18 cellular contexts compared by ENCODE assay signal in the genomic region with DNA sequence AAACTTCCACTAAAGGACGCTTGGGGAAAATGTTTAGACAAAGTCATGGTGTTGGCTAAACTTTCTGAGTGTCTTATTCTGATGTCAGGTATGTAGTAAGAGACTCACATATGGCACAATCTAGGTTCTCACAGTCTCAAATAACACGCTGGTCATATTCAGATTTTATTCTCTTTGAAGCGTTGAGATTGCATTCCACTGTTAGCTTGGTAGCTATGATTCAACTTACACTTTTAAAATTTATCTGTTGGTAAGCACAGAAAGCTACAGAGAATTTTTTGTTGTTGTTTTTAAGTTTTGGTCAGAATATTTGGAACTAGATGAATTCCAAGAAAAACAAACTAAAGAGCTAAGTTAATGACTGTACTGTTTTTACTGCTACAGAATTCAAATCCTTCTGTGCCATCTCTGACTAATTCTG.
DNase-seq lines count a peak whose midpoint lies in the region; ATAC-seq, FAIRE-seq and TF ChIP-seq lines count a peak whose summit lies in the region.
"Had no signal": no experiment of that assay in that cellular context is flagged by ENCODE, and none has a peak within 500 bp of the region (broad histone marks: within the 10 kb centered on the region; RNA-seq: fewer than 3 reads in every experiment).

No MANE protein-coding gene starts in this region.

- FAIRE-seq in H1 (lab: Jason Lieb, UNC), result no peak
- FAIRE-seq: urothelium cell line had no signal

- no peak overlapping the region for H2BK12ac ChIP-seq in H1 (ENCODE audit: low read depth, low read length)

- H3K27ac ChIP-seq in IMR-90 (ENCODE audit: insufficient read depth, low read length) (peak overlapping the region; percentile 29; the same call in 1 of the 2 replicates), H1 (ENCODE audit: low read depth, low read length) (no peak overlapping the region), right cardiac atrium (ENCODE audit: low read length) (no peak overlapping the region)
- H3K27ac ChIP-seq: body of pancreas, lower lobe of right lung, skin epidermis had no signal

- CTCF ChIA-PET in IMR-90 (lab: Yijun Ruan, JAX), result interaction anchor here (0.9 to 1.4 kb wide), 3 partner anchors 10 to 139 kb away, joined by 4 to 6 read pairs (median 4); no protein-coding TSS in a partner anchor
- CTCF ChIA-PET in H1 (lab: Charles Lee; ENCODE audit: partially characterized antibody), result interaction anchor here (0.7 to 1.5 kb wide), 5 partner anchors 16 to 181 kb away, joined by 3 to 4 read pairs (median 3); no protein-coding TSS in a partner anchor

- H3K4me1 ChIP-seq in IMR-90 (ENCODE audit: control insufficient read depth, insufficient read depth, low read length) (peaks cover 2% of the 10 kb centered on the region), H1 (replicated peaks in 1 of 4; ENCODE audit: control insufficient read depth in 3 of 4, insufficient read depth in 4 of 4, low read length in 3 of 4) (peaks cover 0 to 2% (median 0%) of the 10 kb centered on the region in 4 experiments; a peak in 1 of 7 replicates), right cardiac atrium (ENCODE audit: control insufficient read depth, insufficient read depth, low read length) (no peaks in the 10 kb centered on the region)
- H3K4me1 ChIP-seq: body of pancreas, lower lobe of right lung had no signal

- H2BK120ac ChIP-seq in IMR-90 (ENCODE audit: low read depth, low read length) (no peak overlapping the region), H1 (replicated peaks; ENCODE audit: low read depth, low read length) (no peak overlapping the region)

- POLR2A ChIA-PET in IMR-90 (lab: Charles Lee; ENCODE audit: unreplicated experiment) (no interaction called here), H1 (lab: Charles Lee; ENCODE audit: partially characterized antibody) (no interaction called here)

- H3K23ac ChIP-seq in IMR-90 (ENCODE audit: low read depth, low read length) (no peak overlapping the region), H1 (ENCODE audit: insufficient read length) (no peak overlapping the region)

- TF ChIP-seq CTCF in AG09309 (IDR thresholded peaks at IDR 0.05; ENCODE audit: control insufficient read depth, insufficient read depth, low read depth, low read length, missing control alignments) (no peak), IMR-90 (conservative IDR thresholded peaks at IDR 0.05; ENCODE audit: low read depth, low read length) (no peak), H1 (IDR thresholded peaks at IDR 0.05; ENCODE audit: control extremely low read depth in 1 of 3, insufficient read depth in 1 of 3, low read depth in 1 of 3, low read length in 3 of 3) (no peak)

- no peak overlapping the region for H4K91ac ChIP-seq in IMR-90 (ENCODE audit: insufficient read depth, low read depth, low read length)
- no peak overlapping the region for H4K91ac ChIP-seq in H1 (replicated peaks; ENCODE audit: insufficient read length, low read length)

- H3K4ac ChIP-seq in IMR-90 (ENCODE audit: low read depth, low read length) (no peak overlapping the region), H1 (replicated peaks; ENCODE audit: insufficient read length, low read depth, low read length) (no peak overlapping the region)

- H3K9me1 ChIP-seq in IMR-90 (ENCODE audit: insufficient read depth, low read length), result no peaks in the 10 kb centered on the region

- no peak overlapping the region for H3K27ac Mint-ChIP-seq in activated T-helper 17 cell treated with anti-CD3 and anti-CD28 coated beads, Interleukin-2, amount 50 U/mL, for 72 hours

- H3K79me2 ChIP-seq in H1 (ENCODE audit: control insufficient read depth in 1 of 2, insufficient read depth in 2 of 2, low read length in 2 of 2), result no peaks in the 10 kb centered on the region

- no peak overlapping the region for H3K4me3 Mint-ChIP-seq in activated T-helper 17 cell treated with anti-CD3 and anti-CD28 coated beads, Interleukin-2, amount 50 U/mL, for 72 hours

- no peak overlapping the region for H2BK15ac ChIP-seq in IMR-90 (ENCODE audit: low read depth, low read length)
- no peak overlapping the region for H2BK15ac ChIP-seq in H1 (ENCODE audit: low read length)

- ATAC-seq in IMR-90 (ENCODE audit: low read depth) (peak; percentile 86), right cardiac atrium (no peak)
- ATAC-seq in activated T-helper 17 cell treated with anti-CD3 and anti-CD28 coated beads, Interleukin-2, amount 50 U/mL, for 72 hours (replicated peaks), result no peak
- ATAC-seq: body of pancreas, lower lobe of right lung had no signal

- H4K20me1 ChIP-seq in IMR-90 (ENCODE audit: insufficient read depth, low read length), result no peaks in the 10 kb centered on the region
- H4K20me1 ChIP-seq in H1 (replicated peaks in 1 of 2; ENCODE audit: control insufficient read depth in 1 of 2, insufficient read depth in 2 of 2, low read length in 2 of 2), result no peaks in the 10 kb centered on the region

- no peaks in the 10 kb centered on the region for H3K4me1 Mint-ChIP-seq in activated T-helper 17 cell treated with anti-CD3 and anti-CD28 coated beads, Interleukin-2, amount 50 U/mL, for 72 hours

- TF ChIP-seq EP300 in H1 (IDR thresholded peaks at IDR 0.05; ENCODE audit: borderline replicate concordance in 1 of 2, low read depth in 2 of 2, low read length in 2 of 2), result no peak

- H3K9ac ChIP-seq in IMR-90 (ENCODE audit: low read depth, low read length) (no peak overlapping the region), H1 (replicated peaks in 1 of 4; ENCODE audit: extremely low read depth in 1 of 4, low read depth in 3 of 4, low read length in 3 of 4) (no peak overlapping the region)

- H3K9me3 Mint-ChIP-seq in activated T-helper 17 cell treated with anti-CD3 and anti-CD28 coated beads, Interleukin-2, amount 50 U/mL, for 72 hours, result peaks cover 3% of the 10 kb centered on the region

- BruUV-seq in IMR-90 (replicated peaks; lab: Mats Ljungman, UMichigan), result no TSS peak

- H3K36me3 ChIP-seq in IMR-90 (ENCODE audit: control insufficient read depth, insufficient read depth, low read length) (no peaks in the 10 kb centered on the region), H1 (ENCODE audit: control insufficient read depth in 2 of 4, insufficient read depth in 4 of 4, low read length in 3 of 4) (no peaks in the 10 kb centered on the region)
- H3K36me3 ChIP-seq: lower lobe of right lung, ovary had no signal

- dilution Hi-C loops in IMR-90 (cut with HindIII; ENCODE audit: low sequenced_read_pairs, unreplicated experiment), result no loop called here

- no peak overlapping the region for H4K8ac ChIP-seq in IMR-90 (ENCODE audit: low read depth in 2 of 2, low read length in 2 of 2)
- no peak overlapping the region for H4K8ac ChIP-seq in H1 (ENCODE audit: extremely low read depth, insufficient read depth, low read length)

- H3K18ac ChIP-seq in IMR-90 (ENCODE audit: low read depth, low read length) (peak overlapping the region; percentile 59; the same call in 1 of the 2 replicates), H1 (ENCODE audit: extremely low read depth, low read length) (no peak overlapping the region)

- H2BK5ac ChIP-seq in IMR-90 (ENCODE audit: low read depth, low read length, poor library complexity, severe bottlenecking) (peak overlapping the region; percentile 4), H1 (ENCODE audit: low read depth, low read length) (no peak overlapping the region)

- no peak for TF ChIP-seq RAD21 in IMR-90 (IDR thresholded peaks at IDR 0.05; ENCODE audit: low read length)
- no peak for TF ChIP-seq RAD21 in H1 (IDR thresholded peaks at IDR 0.05 in 1 of 2, conservative IDR thresholded peaks at IDR 0.05 in 1 of 2; ENCODE audit: low read depth in 2 of 2, low read length in 2 of 2)

- WGBS in IMR-90 (ENCODE audit: extremely low coverage in 2 of 2, insufficient read length in 1 of 2), 2 experiments, result no CpG with 5 or more reads among the region's 3 CpGs
- 77% methylated on average over 3 of the region's 3 CpGs; no CpG with 5 or more reads in 1 of the 2 experiments for WGBS in H1 (ENCODE audit: extremely low coverage in 1 of 2, insufficient coverage in 1 of 2, insufficient read length in 1 of 2, insufficient replicate concordance in 2 of 2, low coverage in 1 of 2, low lambda C conversion rate in 2 of 2, missing lambda C conversion rate in 1 of 2), 2 experiments
- 44% methylated on average over 3 of the region's 3 CpGs for WGBS in right cardiac atrium

- no peak overlapping the region for H2BK20ac ChIP-seq in IMR-90 (ENCODE audit: low read depth, low read length)
- no peak overlapping the region for H2BK20ac ChIP-seq in H1 (ENCODE audit: low read length)

- no peak overlapping the region for H3K4me3 ChIP-seq in AG09309 (ENCODE audit: control insufficient read depth, low read depth, low read length)
- no peak overlapping the region for H3K4me3 ChIP-seq in IMR-90 (ENCODE audit: insufficient read depth, low read depth, low read length)
- no peak overlapping the region for H3K4me3 ChIP-seq in H1 (ENCODE audit: extremely low read depth in 1 of 4, insufficient read depth in 2 of 4, low read depth in 3 of 4, low read length in 4 of 4)
- H3K4me3 ChIP-seq in right cardiac atrium (ENCODE audit: low read length), result no peak overlapping the region
- H3K4me3 ChIP-seq: body of pancreas, lower lobe of right lung, ovary, skin epidermis had no signal

- H3K27me3 Mint-ChIP-seq in activated T-helper 17 cell treated with anti-CD3 and anti-CD28 coated beads, Interleukin-2, amount 50 U/mL, for 72 hours, result peaks cover 20% of the 10 kb centered on the region

- H2AK5ac ChIP-seq in IMR-90 (ENCODE audit: low read depth, low read length), result no peak overlapping the region
- H2AK5ac ChIP-seq in H1 (ENCODE audit: low read depth, low read length), result no peak overlapping the region

- H3K36me3 Mint-ChIP-seq in activated T-helper 17 cell treated with anti-CD3 and anti-CD28 coated beads, Interleukin-2, amount 50 U/mL, for 72 hours (ENCODE audit: low read depth), result no peaks in the 10 kb centered on the region

- no peak overlapping the region for H2AFZ ChIP-seq in IMR-90 (replicated peaks; ENCODE audit: low read length, poor library complexity)
- peak overlapping the region; percentile 61 for H2AFZ ChIP-seq in H1 (ENCODE audit: low read length)

- H3K27me3 ChIP-seq in IMR-90 (ENCODE audit: control insufficient read depth, insufficient read depth, low read length) (no peaks in the 10 kb centered on the region), H1 (replicated peaks in 1 of 4; ENCODE audit: control insufficient read depth in 3 of 4, extremely low read depth in 1 of 4, insufficient read depth in 3 of 4, low read length in 3 of 4) (no peaks in the 10 kb centered on the region), right cardiac atrium (ENCODE audit: control insufficient read depth, insufficient read depth) (no peaks in the 10 kb centered on the region)
- H3K27me3 ChIP-seq: body of pancreas, ovary had no signal

- H3K14ac ChIP-seq in IMR-90 (replicated peaks; ENCODE audit: low read depth, low read length), result no peak overlapping the region
- no peak overlapping the region for H3K14ac ChIP-seq in H1 (ENCODE audit: insufficient read length)

- H3K56ac ChIP-seq in IMR-90 (ENCODE audit: extremely low read depth, insufficient read depth, low read length) (no peak overlapping the region), H1 (replicated peaks; ENCODE audit: insufficient read length, low read depth, low read length) (no peak overlapping the region)

- intact Hi-C loops in IMR-90 (cut with micrococcal nuclease) (no loop called here), right cardiac atrium (cut with DNase I) (no loop called here)

- no peaks in the 10 kb centered on the region for H3K23me2 ChIP-seq in H1 (ENCODE audit: low read depth, low read length)

- no peaks in the 10 kb centered on the region for H3K9me3 ChIP-seq in IMR-90 (ENCODE audit: control insufficient read depth, insufficient read depth, low read length)
- no peaks in the 10 kb centered on the region for H3K9me3 ChIP-seq in H1 (ENCODE audit: insufficient read depth in 2 of 2, low read depth in 1 of 2, low read length in 1 of 2)
- no peaks in the 10 kb centered on the region for H3K9me3 ChIP-seq in right cardiac atrium (ENCODE audit: control insufficient read depth, low read length)
- H3K9me3 ChIP-seq: body of pancreas, lower lobe of right lung, ovary had no signal

- DNase-seq in AG09309 (ENCODE audit: low read depth), result peak; percentile 57
- DNase-seq in IMR-90, result peak; percentile 75
- DNase-seq in H1 (ENCODE audit: low read depth in 1 of 2, low spot score in 2 of 2), result no peak
- peak; percentile 8 for DNase-seq in non-pigmented ciliary epithelial cell (ENCODE audit: low read depth)
- DNase-seq in KG1 (lab: John Stamatoyannopoulos, UW), result no peak
- DNase-seq in right cardiac atrium, result no peak
- DNase-seq in NCI-H146 treated with DMSO at 0.1 percent for 48 hours (lab: John Stamatoyannopoulos, UW; ENCODE audit: unreplicated experiment), result no peak
- DNase-seq: activated CD4-positive, alpha-beta T cell treated with anti-CD3 and anti-CD28 coated beads for 48 hours; body of pancreas; dermis blood vessel endothelial cell; lower lobe of right lung; NCI-H146; NCI-H226; ovary; stimulated activated CD4-positive, alpha-beta T cell treated with anti-CD3 and anti-CD28 coated beads, Interleukin-2, amount 100 ng/mL, for 48 hours had no signal

- H4K5ac ChIP-seq in IMR-90 (ENCODE audit: low read depth, low read length), result 0 out of 2 replicates have a peak overlapping the region, but pooled peaks have one; percentile 18
- no peak overlapping the region for H4K5ac ChIP-seq in H1 (ENCODE audit: insufficient read length, low read depth, low read length)

- TF ChIP-seq POLR2A in IMR-90 (IDR thresholded peaks at IDR 0.05; ENCODE audit: low read depth, low read length) (no peak), H1 (IDR thresholded peaks at IDR 0.05; ENCODE audit: control extremely low read depth in 1 of 2, low read depth in 2 of 2, low read length in 2 of 2) (no peak)

- no peak overlapping the region for H2AK9ac ChIP-seq in IMR-90 (replicated peaks; ENCODE audit: low read depth, low read length, poor library complexity)

- H3K79me1 ChIP-seq in IMR-90 (ENCODE audit: low read depth in 1 of 2, low read length in 2 of 2) (no peaks in the 10 kb centered on the region), H1 (ENCODE audit: low read depth, low read length) (no peaks in the 10 kb centered on the region)

- in situ Hi-C loops in IMR-90 (cut with MboI; ENCODE audit: low sequenced_read_pairs), result no loop called here

- H3K4me2 ChIP-seq in IMR-90 (ENCODE audit: low read depth, low read length), result peak overlapping the region; percentile 56
- H3K4me2 ChIP-seq in H1 (ENCODE audit: insufficient read depth in 1 of 2, low read depth in 2 of 2, low read length in 2 of 2), result no peak overlapping the region

Comparison
In these comparisons a context has a peak if more than half of its experiments do, and no peak if none do; other contexts are left out.
1. DNase-seq: peak in AG09309 (single experiment), IMR-90 (single experiment) and non-pigmented ciliary epithelial cell (single experiment); none in H1 (0 of 2), KG1 (single experiment), right cardiac atrium (0 of 3) and NCI-H146 treated with DMSO at 0.1 percent for 48 hours (single experiment).